Comparison of ENCODE assay signal across 8 cellular contexts in genomic region chr16:23595951-23596720, GRCh38. TPM values are rescaled to one million over a fixed set of nuclear protein-coding genes. Genes with fewer than 3 reads are reported as not detected.
DNase-seq lines count a peak whose midpoint lies in the region; ATAC-seq, FAIRE-seq and TF ChIP-seq lines count a peak whose summit lies in the region.

Gene NDUFAB1, minus strand, starts transcription at chr16:23596316. Its CDS starts 26 bp downstream, at chr16:23596290.

- peaks cover 9% of the 10 kb centered on the region for H3K79me1 ChIP-seq in H1 (ENCODE audit: low read depth, low read length)
- H3K79me1 ChIP-seq in mesendoderm (ENCODE audit: low read length), result peaks cover 16% of the 10 kb centered on the region

- peak within 1 kb of the TSS; percentile 52 for H4K91ac ChIP-seq in H1 (replicated peaks; ENCODE audit: insufficient read length, low read length)

- CTCF ChIA-PET in H1 (lab: Charles Lee; ENCODE audit: partially characterized antibody), result interaction anchor here (0.9 to 3.3 kb wide), 22 partner anchors 8 to 96 kb away, joined by 3 to 17 read pairs (median 4); partner anchors contain the start of genes EARS2 and UBFD1

- H3K9me3 ChIP-seq in H1 (ENCODE audit: insufficient read depth in 2 of 2, low read depth in 1 of 2, low read length in 1 of 2), result no peaks in the 10 kb centered on the region

- H2BK5ac ChIP-seq in H1 (ENCODE audit: low read depth, low read length), result peak within 1 kb of the TSS; percentile 3
- no peak within 1 kb of the TSS for H2BK5ac ChIP-seq in mesendoderm (ENCODE audit: low read length)

- FAIRE-seq in H1 (lab: Jason Lieb, UNC), result no peak

- peak within 1 kb of the TSS; percentile 86 to 99 (median 99) for H3K4me3 ChIP-seq in H1 (ENCODE audit: extremely low read depth in 1 of 4, insufficient read depth in 2 of 4, low read depth in 3 of 4, low read length in 4 of 4)
- H3K4me3 ChIP-seq in mesendoderm (ENCODE audit: low read length), result peak within 1 kb of the TSS; percentile 100

- peak within 1 kb of the TSS; percentile 86 to 96 for H3K4me2 ChIP-seq in H1 (ENCODE audit: insufficient read depth in 1 of 2, low read depth in 2 of 2, low read length in 2 of 2)
- H3K4me2 ChIP-seq in mesendoderm (ENCODE audit: low read length), result peak within 1 kb of the TSS; percentile 34

- H4K5ac ChIP-seq in H1 (ENCODE audit: insufficient read length, low read depth, low read length) (peak within 1 kb of the TSS; percentile 85), mesendoderm (ENCODE audit: low read length) (no peak within 1 kb of the TSS)

- no peak within 1 kb of the TSS for H2BK15ac ChIP-seq in H1 (ENCODE audit: low read length)
- H2BK15ac ChIP-seq in mesendoderm (replicated peaks; ENCODE audit: low read depth), result no peak within 1 kb of the TSS

- H2AK5ac ChIP-seq in H1 (ENCODE audit: low read depth, low read length), result no peak within 1 kb of the TSS
- no peak within 1 kb of the TSS for H2AK5ac ChIP-seq in mesendoderm (ENCODE audit: low read length)

- H3K23ac ChIP-seq in H1 (ENCODE audit: insufficient read length) (no peak within 1 kb of the TSS), mesendoderm (ENCODE audit: low read length) (peak within 1 kb of the TSS; percentile 66)

- peaks cover 6% of the 10 kb centered on the region for H3K23me2 ChIP-seq in H1 (ENCODE audit: low read depth, low read length)

- peak; percentile 85 for DNase-seq in COR-L47 (lab: John Stamatoyannopoulos, UW)
- DNase-seq in HS-27A (ENCODE audit: low read depth), result peak; percentile 40
- DNase-seq in NK-92 (lab: John Stamatoyannopoulos, UW; ENCODE audit: unreplicated experiment), result peak; percentile 16
- peak; percentile 77 to 80 for DNase-seq in activated CD8-positive, alpha-beta memory T cell treated with anti-CD3 and anti-CD28 coated beads for 4 hours (ENCODE audit: low read depth in 2 of 2)
- DNase-seq in H1 (ENCODE audit: low read depth in 1 of 2, low spot score in 2 of 2), result peak; percentile 43 to 96
- DNase-seq in mesendoderm, result peak; percentile 93
- DNase-seq in stimulated activated CD8-positive, alpha-beta memory T cell treated with anti-CD3 and anti-CD28 coated beads, Interleukin-12 subunit alpha, Interleukin-12 subunit beta, amount 100 ng/mL, for 4 hours (ENCODE audit: low read depth), result peak; percentile 86

- H3K56ac ChIP-seq in H1 (replicated peaks; ENCODE audit: insufficient read length, low read depth, low read length), result peak within 1 kb of the TSS; percentile 62
- peak within 1 kb of the TSS; percentile 97 for H3K56ac ChIP-seq in mesendoderm (ENCODE audit: low read length)

- peaks cover 3 to 4% of the 10 kb centered on the region in 2 experiments for H4K20me1 ChIP-seq in H1 (replicated peaks in 1 of 2; ENCODE audit: control insufficient read depth in 1 of 2, insufficient read depth in 2 of 2, low read length in 2 of 2)

- TF ChIP-seq CTCF in H1 (IDR thresholded peaks at IDR 0.05; ENCODE audit: control extremely low read depth in 1 of 3, insufficient read depth in 1 of 3, low read depth in 1 of 3, low read length in 3 of 3), result peak; percentile 87 to 98 (median 92)

- peak in 1 of 2 experiments; percentile 72; a peak in 1 of 3 replicates for TF ChIP-seq POLR2A in H1 (IDR thresholded peaks at IDR 0.05; ENCODE audit: control extremely low read depth in 1 of 2, low read depth in 2 of 2, low read length in 2 of 2)

- WGBS in H1 (ENCODE audit: extremely low coverage in 1 of 2, insufficient coverage in 1 of 2, insufficient read length in 1 of 2, insufficient replicate concordance in 2 of 2, low coverage in 1 of 2, low lambda C conversion rate in 2 of 2, missing lambda C conversion rate in 1 of 2), 2 experiments, result 8% methylated on average over 64 of the region's 67 CpGs; no CpG with 5 or more reads in 1 of the 2 experiments
- no CpG with 5 or more reads among the region's 67 CpGs for WGBS in mesendoderm (ENCODE audit: extremely low coverage, insufficient coverage, low lambda C conversion rate)

- no peak within 1 kb of the TSS for H2BK20ac ChIP-seq in H1 (ENCODE audit: low read length)

- no peak within 1 kb of the TSS; the same call in none of the 2 replicates for H2BK12ac ChIP-seq in H1 (ENCODE audit: low read depth, low read length)

- H3K9ac ChIP-seq in H1 (replicated peaks in 1 of 4; ENCODE audit: extremely low read depth in 1 of 4, low read depth in 3 of 4, low read length in 3 of 4) (peak within 1 kb of the TSS; percentile 89 to 95 (median 91)), mesendoderm (ENCODE audit: low read length) (peak within 1 kb of the TSS; percentile 94)

- H3K4me1 ChIP-seq in H1 (replicated peaks in 1 of 4; ENCODE audit: control insufficient read depth in 3 of 4, insufficient read depth in 4 of 4, low read length in 3 of 4) (peaks cover 2 to 9% (median 4%) of the 10 kb centered on the region in 4 experiments; a peak in 4 of 7 replicates), mesendoderm (ENCODE audit: control insufficient read depth, low read depth, low read length) (peaks cover 2% of the 10 kb centered on the region)

- H4K8ac ChIP-seq in H1 (ENCODE audit: extremely low read depth, insufficient read depth, low read length) (peak within 1 kb of the TSS; percentile 94), mesendoderm (ENCODE audit: low read depth, low read length) (no peak within 1 kb of the TSS)

- ATAC-seq in GM19467 (IDR thresholded peaks at IDR 0.05; ENCODE audit: unreplicated experiment), result peak; percentile 81

- TF ChIP-seq RAD21 in H1 (IDR thresholded peaks at IDR 0.05 in 1 of 2, conservative IDR thresholded peaks at IDR 0.05 in 1 of 2; ENCODE audit: low read depth in 2 of 2, low read length in 2 of 2), result peak; percentile 27 to 44; a peak in 2 of 4 replicates

- peak in 1 of 2 experiments; percentile 72; a peak in 1 of 3 replicates for TF ChIP-seq EP300 in H1 (IDR thresholded peaks at IDR 0.05; ENCODE audit: borderline replicate concordance in 1 of 2, low read depth in 2 of 2, low read length in 2 of 2)

- H2BK120ac ChIP-seq in H1 (replicated peaks; ENCODE audit: low read depth, low read length), result no peak within 1 kb of the TSS
- peak within 1 kb of the TSS; percentile 37 for H2BK120ac ChIP-seq in mesendoderm (ENCODE audit: low read depth, low read length)

- H3K18ac ChIP-seq in H1 (ENCODE audit: extremely low read depth, low read length) (peak within 1 kb of the TSS; percentile 72), mesendoderm (ENCODE audit: low read length) (peak within 1 kb of the TSS; percentile 91)

- POLR2A ChIA-PET in H1 (lab: Charles Lee; ENCODE audit: partially characterized antibody), result interaction anchor here (0.8 to 4.3 kb wide), 7 partner anchors 9 to 83 kb away, joined by 3 to 19 read pairs (median 3); partner anchors contain the start of genes EARS2 and UBFD1

- H3K79me2 ChIP-seq in H1 (ENCODE audit: control insufficient read depth in 1 of 2, insufficient read depth in 2 of 2, low read length in 2 of 2) (peaks cover 34 to 47% of the 10 kb centered on the region in 2 experiments), mesendoderm (ENCODE audit: control insufficient read depth, insufficient read depth, low read length) (peaks cover 45% of the 10 kb centered on the region)

- H3K27ac ChIP-seq in H1 (ENCODE audit: low read depth, low read length) (peak within 1 kb of the TSS; percentile 65), mesendoderm (ENCODE audit: low read depth, low read length) (peak within 1 kb of the TSS; percentile 46)

- H3K27me3 ChIP-seq in H1 (replicated peaks in 1 of 4; ENCODE audit: control insufficient read depth in 3 of 4, extremely low read depth in 1 of 4, insufficient read depth in 3 of 4, low read length in 3 of 4) (no peaks in the 10 kb centered on the region), mesendoderm (ENCODE audit: insufficient read depth, low read length, poor library complexity) (no peaks in the 10 kb centered on the region)

- no peak within 1 kb of the TSS for H3K14ac ChIP-seq in H1 (ENCODE audit: insufficient read length)

- H2AFZ ChIP-seq in H1 (ENCODE audit: low read length), result peak within 1 kb of the TSS; percentile 25; the same call in 1 of the 2 replicates

- H3K36me3 ChIP-seq in H1 (ENCODE audit: control insufficient read depth in 2 of 4, insufficient read depth in 4 of 4, low read length in 3 of 4) (peaks cover 11 to 22% (median 17%) of the 10 kb centered on the region in 4 experiments), mesendoderm (ENCODE audit: control insufficient read depth, insufficient read depth, low read length) (peaks cover 7% of the 10 kb centered on the region)

- peak within 1 kb of the TSS; percentile 76 for H3K4ac ChIP-seq in H1 (replicated peaks; ENCODE audit: insufficient read length, low read depth, low read length)
- H3K4ac ChIP-seq in mesendoderm (ENCODE audit: low read depth, low read length), result peak within 1 kb of the TSS; percentile 76

TF ChIP-seq in H1, 55 proteins besides CTCF, POLR2A, EP300 and RAD21 (continues in another document):
- no peak for TF ChIP-seq POU5F1 (IDR thresholded peaks at IDR 0.05; ENCODE audit: low read depth, low read length)
- TF ChIP-seq TAF1 (IDR thresholded peaks at IDR 0.05; ENCODE audit: low read depth, low read length), result peak; percentile 90
- peak; percentile 12; the same call in 1 of the 2 replicates for TF ChIP-seq JUND (IDR thresholded peaks at IDR 0.05; ENCODE audit: low read length)
- no peak for TF ChIP-seq RNF2 (IDR thresholded peaks at IDR 0.05; ENCODE audit: borderline replicate concordance, low read depth, low read length, missing control alignments, poor library complexity, severe bottlenecking)
- no peak for TF ChIP-seq SP4 (IDR thresholded peaks at IDR 0.05; ENCODE audit: low read length)
- TF ChIP-seq YY1 (IDR thresholded peaks at IDR 0.05; ENCODE audit: low read depth, low read length), result peak; percentile 92
- TF ChIP-seq PHF8 (conservative IDR thresholded peaks at IDR 0.05; ENCODE audit: low read depth, low read length), result peak; percentile 79

RNA-seq across cellular contexts. Expression of gene NDUFAB1, which starts in this region (rescaled TPM):
- total RNA-seq in H1 (2021; fragmentation: NEBNext Ultra II Directional; extraction: Animal tissue kit (Norgen Biotek cat#: 25700)), result 135 and 145 TPM in 2 replicates
- polyA plus RNA-seq in H1 (2011; rRNA removed), result 247 and 294 TPM in 2 replicates
- 251 TPM for polyA plus RNA-seq in H1 (2011; cell fraction: cytosol; rRNA removed)
- 179 TPM for polyA plus RNA-seq in H1 (2011; cell fraction: nucleus; rRNA removed)
- polyA plus RNA-seq in H1 (2012, experiment 1 of 2), result 147 to 186 TPM (median 166 TPM) in 4 replicates
- 242 TPM for polyA plus RNA-seq in H1 (2012, experiment 2 of 2)
- polyA plus RNA-seq in H1 (2013, experiment 1 of 2), result 221 TPM
- 223 TPM for polyA plus RNA-seq in H1 (2013, experiment 2 of 2)
- polyA minus RNA-seq in H1 (2011; rRNA and poly(A)+ RNA removed), result 19.9 and 25.6 TPM in 2 replicates
- 69.9 TPM for polyA minus RNA-seq in H1 (2011; cell fraction: cytosol; rRNA and poly(A)+ RNA removed)
- 32.3 TPM for polyA minus RNA-seq in H1 (2011; cell fraction: nucleus; rRNA and poly(A)+ RNA removed)
- polyA plus RNA-seq in mesendoderm (2013, experiment 1 of 2), result 256 TPM
- 246 TPM for polyA plus RNA-seq in mesendoderm (2013, experiment 2 of 2)

Comparison
In these comparisons a context has a peak if more than half of its experiments do, and no peak if none do; other contexts are left out.
1. Peak in every context shown above with its lines: DNase-seq, ATAC-seq, H3K4me3 ChIP-seq and H3K27ac ChIP-seq.
2. DNase-seq: peak in every context shown above with its lines; median percentile 93 in mesendoderm; 86 in stimulated activated CD8-positive, alpha-beta memory T cell treated with anti-CD3 and anti-CD28 coated beads, Interleukin-12 subunit alpha, Interleukin-12 subunit beta, amount 100 ng/mL, for 4 hours; 85 in COR-L47; 78 in activated CD8-positive, alpha-beta memory T cell treated with anti-CD3 and anti-CD28 coated beads for 4 hours; 70 in H1; 40 in HS-27A; 16 in NK-92.